24 cellular contexts compared by ENCODE assay signal in the genomic region with DNA sequence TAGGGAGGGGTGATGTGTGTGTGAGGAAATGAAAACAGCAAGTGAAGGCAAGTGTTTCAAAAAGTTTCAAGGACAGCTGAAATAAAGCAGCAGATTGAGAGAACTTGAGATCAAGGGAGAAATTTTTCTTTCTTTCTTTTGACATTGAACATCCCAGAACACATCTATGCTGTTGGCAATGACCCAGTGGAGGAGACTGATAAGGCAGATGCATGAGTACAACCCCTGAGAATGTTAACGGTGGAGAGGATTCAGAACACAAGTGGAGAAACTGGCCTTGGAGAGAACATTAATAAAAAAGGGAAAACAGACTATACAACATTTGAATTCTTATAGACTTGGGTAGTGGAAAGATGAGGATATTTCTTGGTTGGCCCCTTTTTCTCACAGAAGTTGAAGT. TPM values are rescaled to one million over a fixed set of nuclear protein-coding genes. Genes with fewer than 3 reads are reported as not detected.
DNase-seq lines count a peak whose midpoint lies in the region; ATAC-seq, FAIRE-seq and TF ChIP-seq lines count a peak whose summit lies in the region.
"Had no signal": no experiment of that assay in that cellular context is flagged by ENCODE, and none has a peak within 500 bp of the region (broad histone marks: within the 10 kb centered on the region; RNA-seq: fewer than 3 reads in every experiment).

No MANE protein-coding gene starts in this region.

- H3K4me2 ChIP-seq in IMR-90 (ENCODE audit: low read depth, low read length), result peak overlapping the region; percentile 9; the same call in 1 of the 2 replicates
- no peak overlapping the region for H3K4me2 ChIP-seq in astrocyte (ENCODE audit: low read length)
- no peak overlapping the region for H3K4me2 ChIP-seq in mesenchymal stem cell (ENCODE audit: low read length, poor library complexity, severe bottlenecking)

- peak overlapping the region; percentile 43 for H3K4me3 Mint-ChIP-seq in CD4-positive, alpha-beta T cell
- H3K4me3 Mint-ChIP-seq in astrocyte (ENCODE audit: unreplicated experiment), result peak overlapping the region; percentile 1

- in situ Hi-C loops in IMR-90 (cut with MboI; ENCODE audit: low sequenced_read_pairs), result no loop called here

- no peak for TF ChIP-seq CTCF in CD4-positive, alpha-beta T cell (IDR thresholded peaks at IDR 0.05)
- TF ChIP-seq CTCF in IMR-90 (conservative IDR thresholded peaks at IDR 0.05; ENCODE audit: low read depth, low read length) (no peak), astrocyte (IDR thresholded peaks at IDR 0.05; ENCODE audit: insufficient read depth, low read depth, low read length) (no peak)

- H3K18ac ChIP-seq in IMR-90 (ENCODE audit: low read depth, low read length) (no peak overlapping the region), mesenchymal stem cell (ENCODE audit: low read depth in 1 of 2, low read length in 2 of 2) (no peak overlapping the region)

- CTCF ChIA-PET in CD4-positive, alpha-beta T cell (lab: Charles Lee), result no interaction called here
- CTCF ChIA-PET in IMR-90 (lab: Yijun Ruan, JAX), result no interaction called here

- H2BK120ac ChIP-seq in IMR-90 (ENCODE audit: low read depth, low read length), result no peak overlapping the region
- no peak overlapping the region for H2BK120ac ChIP-seq in mesenchymal stem cell (ENCODE audit: low read depth, low read length)

- dilution Hi-C loops in IMR-90 (cut with HindIII; ENCODE audit: low sequenced_read_pairs, unreplicated experiment), result no loop called here

- H3K14ac ChIP-seq in IMR-90 (replicated peaks; ENCODE audit: low read depth, low read length), result no peak overlapping the region
- no peak overlapping the region for H3K14ac ChIP-seq in mesenchymal stem cell (ENCODE audit: low read length in 2 of 2)

- no CpG with 5 or more reads among the region's 1 CpG for WGBS in IMR-90 (ENCODE audit: extremely low coverage in 2 of 2, insufficient read length in 1 of 2), 2 experiments
- WGBS in mesenchymal stem cell, result 22% methylated on average over 1 of the region's 1 CpG

- H3K23ac ChIP-seq in IMR-90 (ENCODE audit: low read depth, low read length) (no peak overlapping the region), mesenchymal stem cell (ENCODE audit: low read length in 2 of 2) (no peak overlapping the region)

- H3K4ac ChIP-seq in IMR-90 (ENCODE audit: low read depth, low read length) (no peak overlapping the region), mesenchymal stem cell (ENCODE audit: low read depth in 1 of 2, low read length in 2 of 2) (no peak overlapping the region)

- peak overlapping the region; percentile 11 for H3K27ac Mint-ChIP-seq in CD4-positive, alpha-beta T cell
- H3K27ac Mint-ChIP-seq in astrocyte (ENCODE audit: unreplicated experiment), result no peak overlapping the region

- no peak overlapping the region for H4K91ac ChIP-seq in IMR-90 (ENCODE audit: insufficient read depth, low read depth, low read length)
- no peak overlapping the region for H4K91ac ChIP-seq in mesenchymal stem cell (ENCODE audit: low read length)

- no peak for DNase-seq in CD4-positive, alpha-beta T cell
- DNase-seq in IMR-90, result peak; percentile 72
- peak; percentile 26 for DNase-seq in astrocyte (ENCODE audit: low read depth)
- peak; percentile 60 for DNase-seq in mesenchymal stem cell
- DNase-seq in anterior cingulate cortex (lab: John Stamatoyannopoulos, UW), result no peak
- DNase-seq in islet precursor cell, result no peak
- DNase-seq: activated CD4-positive, alpha-beta T cell treated with anti-CD3 and anti-CD28 coated beads for 4 hours; activated naive CD4-positive, alpha-beta T cell; Caco-2; colonic mucosa; DMS79 treated with DMSO at 0.1 percent for 48 hours; esophagus squamous epithelium; kidney glomerular epithelial cell; NCI-H1417; NCI-H2107; NCI-H510A; SHP77 treated with DMSO at 0.1 percent for 48 hours; stimulated activated CD4-positive, alpha-beta T cell treated with anti-CD3 and anti-CD28 coated beads, Interleukin-4, amount 100 ng/mL, for 4 hours had no signal

- no peak for FAIRE-seq in astrocyte (lab: Jason Lieb, UNC)
- FAIRE-seq: H1 had no signal

- POLR2A ChIA-PET in CD4-positive, alpha-beta T cell (lab: Charles Lee), result no interaction called here
- POLR2A ChIA-PET in IMR-90 (lab: Charles Lee; ENCODE audit: unreplicated experiment), result no interaction called here

- no peak overlapping the region for H3K56ac ChIP-seq in IMR-90 (ENCODE audit: extremely low read depth, insufficient read depth, low read length)

- intact Hi-C loops in CD4-positive, alpha-beta T cell (cut with DNase I, micrococcal nuclease), result loop anchor here in 1 of 2 experiments (5.0 kb wide), 1 partner anchor 1140 kb away; a partner anchor contains a TSS
- intact Hi-C loops in IMR-90 (cut with micrococcal nuclease), result no loop called here

- H2BK20ac ChIP-seq in IMR-90 (ENCODE audit: low read depth, low read length), result no peak overlapping the region

- H2BK15ac ChIP-seq in IMR-90 (ENCODE audit: low read depth, low read length) (no peak overlapping the region), mesenchymal stem cell (ENCODE audit: low read depth, poor library complexity, severe bottlenecking) (no peak overlapping the region)

- ATAC-seq in CD4-positive, alpha-beta T cell (ENCODE audit: poor library complexity), result no peak
- ATAC-seq in IMR-90 (ENCODE audit: low read depth), result no peak
- ATAC-seq in GM21825 (IDR thresholded peaks at IDR 0.05; ENCODE audit: unreplicated experiment), result no peak
- no peak for ATAC-seq in GM21367 (IDR thresholded peaks at IDR 0.05; ENCODE audit: unreplicated experiment)

- H3K4me3 ChIP-seq in IMR-90 (ENCODE audit: insufficient read depth, low read depth, low read length), result no peak overlapping the region
- no peak overlapping the region for H3K4me3 ChIP-seq in astrocyte (ENCODE audit: insufficient read depth, low read depth, low read length)
- H3K4me3 ChIP-seq in mesenchymal stem cell (ENCODE audit: insufficient read depth in 1 of 2, low read depth in 1 of 2, low read length in 2 of 2), result no peak overlapping the region
- H3K4me3 ChIP-seq: colonic mucosa, esophagus squamous epithelium, ovary, tibial nerve had no signal

- H2BK5ac ChIP-seq in IMR-90 (ENCODE audit: low read depth, low read length, poor library complexity, severe bottlenecking) (no peak overlapping the region), mesenchymal stem cell (ENCODE audit: low read depth, low read length, poor library complexity, severe bottlenecking) (no peak overlapping the region)

- H3K27ac ChIP-seq in CD4-positive, alpha-beta T cell (ENCODE audit: low read depth, low read length), result no peak overlapping the region
- H3K27ac ChIP-seq in IMR-90 (ENCODE audit: insufficient read depth, low read length) (no peak overlapping the region), astrocyte (ENCODE audit: low read depth, low read length) (no peak overlapping the region), mesenchymal stem cell (ENCODE audit: low read length, poor library complexity, severe bottlenecking) (no peak overlapping the region)
- H3K27ac ChIP-seq: colonic mucosa, esophagus squamous epithelium, ovary, tibial nerve had no signal

- no peak overlapping the region for H2AK9ac ChIP-seq in IMR-90 (replicated peaks; ENCODE audit: low read depth, low read length, poor library complexity)

- no peak overlapping the region for H4K8ac ChIP-seq in IMR-90 (ENCODE audit: low read depth in 2 of 2, low read length in 2 of 2)
- no peak overlapping the region for H4K8ac ChIP-seq in mesenchymal stem cell (ENCODE audit: low read length)

- H4K20me1 ChIP-seq in IMR-90 (ENCODE audit: insufficient read depth, low read length), result no peaks in the 10 kb centered on the region; the same call in 1 of the 2 replicates
- peaks cover 27% of the 10 kb centered on the region for H4K20me1 ChIP-seq in astrocyte (ENCODE audit: insufficient read depth, low read length)

- peaks cover 86% of the 10 kb centered on the region for H3K36me3 Mint-ChIP-seq in CD4-positive, alpha-beta T cell (ENCODE audit: low read depth)
- peaks cover 6% of the 10 kb centered on the region for H3K36me3 Mint-ChIP-seq in astrocyte (ENCODE audit: low read depth, unreplicated experiment)

- no peaks in the 10 kb centered on the region for H3K9me3 ChIP-seq in CD4-positive, alpha-beta T cell (ENCODE audit: control insufficient read depth, low read length)
- no peaks in the 10 kb centered on the region for H3K9me3 ChIP-seq in IMR-90 (ENCODE audit: control insufficient read depth, insufficient read depth, low read length)
- no peaks in the 10 kb centered on the region for H3K9me3 ChIP-seq in astrocyte (ENCODE audit: insufficient read depth, low read depth, low read length)
- H3K9me3 ChIP-seq in mesenchymal stem cell (ENCODE audit: control insufficient read depth, low read length), result no peaks in the 10 kb centered on the region
- H3K9me3 ChIP-seq: Caco-2, colonic mucosa, esophagus squamous epithelium, ovary, tibial nerve had no signal

- no peaks in the 10 kb centered on the region for H3K9me3 Mint-ChIP-seq in CD4-positive, alpha-beta T cell
- no peaks in the 10 kb centered on the region for H3K9me3 Mint-ChIP-seq in astrocyte (ENCODE audit: unreplicated experiment)
- H3K9me3 Mint-ChIP-seq: stimulated activated naive CD8-positive, alpha-beta T cell treated with anti-CD3 and anti-CD28 coated beads, Interleukin-15, Interleukin-2, amounts not matched to agents 100 ng/mL and 50 ng/mL, for 24 hours had no signal

- H3K27me3 Mint-ChIP-seq in CD4-positive, alpha-beta T cell, result no peaks in the 10 kb centered on the region
- no peaks in the 10 kb centered on the region for H3K27me3 Mint-ChIP-seq in astrocyte (ENCODE audit: low read depth, unreplicated experiment)
- H3K27me3 Mint-ChIP-seq: stimulated activated naive CD8-positive, alpha-beta T cell treated with anti-CD3 and anti-CD28 coated beads, Interleukin-15, Interleukin-2, amounts not matched to agents 100 ng/mL and 50 ng/mL, for 24 hours had no signal

- H2BK12ac ChIP-seq in mesenchymal stem cell (ENCODE audit: low read length in 2 of 2), result no peak overlapping the region

- no peak for TF ChIP-seq RAD21 in IMR-90 (IDR thresholded peaks at IDR 0.05; ENCODE audit: low read length)

- H3K79me2 ChIP-seq in astrocyte (ENCODE audit: insufficient read depth, low read length), result peaks cover 64% of the 10 kb centered on the region

- H3K4me1 ChIP-seq in IMR-90 (ENCODE audit: control insufficient read depth, insufficient read depth, low read length) (peaks cover 3% of the 10 kb centered on the region; the same call in 1 of the 2 replicates), astrocyte (ENCODE audit: insufficient read depth, low read length) (peaks cover 12% of the 10 kb centered on the region), mesenchymal stem cell (ENCODE audit: control insufficient read depth, insufficient read depth, low read depth, low read length) (no peaks in the 10 kb centered on the region)

- H3K9me1 ChIP-seq in IMR-90 (ENCODE audit: insufficient read depth, low read length), result peaks cover 3% of the 10 kb centered on the region; the same call in 1 of the 2 replicates

- peaks cover 17% of the 10 kb centered on the region for H3K36me3 ChIP-seq in IMR-90 (ENCODE audit: control insufficient read depth, insufficient read depth, low read length)
- peaks cover 32% of the 10 kb centered on the region for H3K36me3 ChIP-seq in astrocyte (ENCODE audit: insufficient read depth, low read length)
- H3K36me3 ChIP-seq in mesenchymal stem cell (ENCODE audit: control insufficient read depth in 1 of 2, insufficient read depth in 2 of 2, low read depth in 1 of 2, low read length in 2 of 2), result peaks cover 2 to 57% of the 10 kb centered on the region in 2 experiments
- H3K36me3 ChIP-seq: ovary had no signal

- H3K79me1 ChIP-seq in IMR-90 (ENCODE audit: low read depth in 1 of 2, low read length in 2 of 2), result peaks cover 31 to 50% of the 10 kb centered on the region in 2 experiments
- H3K79me1 ChIP-seq in mesenchymal stem cell (replicated peaks; ENCODE audit: low read length, poor library complexity, severe bottlenecking), result peaks cover 10% of the 10 kb centered on the region

- H3K4me1 Mint-ChIP-seq in CD4-positive, alpha-beta T cell (ENCODE audit: low read depth), result peaks cover 82% of the 10 kb centered on the region
- peaks cover 20% of the 10 kb centered on the region for H3K4me1 Mint-ChIP-seq in astrocyte (ENCODE audit: low read depth, unreplicated experiment)

- H2AK5ac ChIP-seq in IMR-90 (ENCODE audit: low read depth, low read length) (no peak overlapping the region), mesenchymal stem cell (ENCODE audit: low read length, severe bottlenecking) (no peak overlapping the region)

- no peak for TF ChIP-seq POLR2A in IMR-90 (IDR thresholded peaks at IDR 0.05; ENCODE audit: low read depth, low read length)

- no peaks in the 10 kb centered on the region for H3K27me3 ChIP-seq in CD4-positive, alpha-beta T cell (ENCODE audit: control insufficient read depth, insufficient read depth, low read length)
- H3K27me3 ChIP-seq in IMR-90 (ENCODE audit: control insufficient read depth, insufficient read depth, low read length) (no peaks in the 10 kb centered on the region), astrocyte (ENCODE audit: insufficient read depth, low read length) (no peaks in the 10 kb centered on the region), mesenchymal stem cell (ENCODE audit: control insufficient read depth in 1 of 2, insufficient read depth in 1 of 2, low read length in 2 of 2) (no peaks in the 10 kb centered on the region)
- H3K27me3 ChIP-seq: colonic mucosa, esophagus squamous epithelium, ovary, tibial nerve had no signal

- H2AFZ ChIP-seq in IMR-90 (replicated peaks; ENCODE audit: low read length, poor library complexity), result no peak overlapping the region
- no peak overlapping the region for H2AFZ ChIP-seq in astrocyte (ENCODE audit: low read depth, low read length)
- no peak overlapping the region for H2AFZ ChIP-seq in mesenchymal stem cell (ENCODE audit: low read depth, low read length)

- H3K9ac ChIP-seq in IMR-90 (ENCODE audit: low read depth, low read length) (no peak overlapping the region), astrocyte (ENCODE audit: low read length) (no peak overlapping the region), mesenchymal stem cell (ENCODE audit: low read length) (no peak overlapping the region)

- no peak overlapping the region for H4K5ac ChIP-seq in IMR-90 (ENCODE audit: low read depth, low read length)

- no TSS peak for BruUV-seq in IMR-90 (replicated peaks; lab: Mats Ljungman, UMichigan)

RNA-seq across cellular contexts. Expression of a gene that starts 2.9 kb away (rescaled TPM):
- 10 to 100 TPM; 27.3 to 31.0 TPM for total RNA-seq in CD4-positive, alpha-beta T cell
- total RNA-seq in IMR-90 (2012; rRNA removed) (2.7 and 9.2 TPM in 2 replicates), astrocyte (34.6 and 37.3 TPM in 2 replicates)
- 13.0 and 17.0 TPM in 2 replicates for polyA plus RNA-seq in IMR-90 (2012; rRNA removed)
- polyA plus RNA-seq in IMR-90 (2012; cell fraction: cytosol; rRNA removed), result 0.54 and 0.95 TPM in 2 replicates
- 0.14 and 2.2 TPM in 2 replicates for polyA plus RNA-seq in IMR-90 (2012; cell fraction: nucleus; rRNA removed; ENCODE audit: low replicate concordance)
- 25.7 TPM for polyA plus RNA-seq in mesenchymal stem cell (2013, experiment 1 of 2)
- 26.0 TPM for polyA plus RNA-seq in mesenchymal stem cell (2013, experiment 2 of 2)

RNA-seq across cellular contexts. Expression of a gene that starts 42.1 kb away (rescaled TPM):
- total RNA-seq in CD4-positive, alpha-beta T cell, result 10 to 100 TPM; 24.1 to 24.2 TPM
- total RNA-seq in IMR-90 (2012; rRNA removed) (59.3 and 89.7 TPM in 2 replicates), astrocyte (41.2 and 41.5 TPM in 2 replicates)
- polyA plus RNA-seq in IMR-90 (2012; rRNA removed), result 33.7 and 38.7 TPM in 2 replicates
- polyA plus RNA-seq in IMR-90 (2012; cell fraction: cytosol; rRNA removed), result 79.5 and 106 TPM in 2 replicates
- polyA plus RNA-seq in IMR-90 (2012; cell fraction: nucleus; rRNA removed; ENCODE audit: low replicate concordance), result 12.2 and 34.5 TPM in 2 replicates
- polyA plus RNA-seq in mesenchymal stem cell (2013, experiment 1 of 2), result 76.8 TPM
- 70.1 TPM for polyA plus RNA-seq in mesenchymal stem cell (2013, experiment 2 of 2)

Comparison
In these comparisons a context has a peak if more than half of its experiments do, and no peak if none do; other contexts are left out.
1. DNase-seq: peak in IMR-90 (single experiment), astrocyte (single experiment) and mesenchymal stem cell (single experiment); none in CD4-positive, alpha-beta T cell (0 of 10), anterior cingulate cortex (0 of 58) and islet precursor cell (single experiment).